Comparison of ENCODE assay signal across 1 cellular context in genomic region chr6:43434001-43434400, GRCh38.
TF ChIP-seq lines count a peak whose summit lies in the region.

No MANE protein-coding gene starts in this region.

TF ChIP-seq in WTC11, 78 proteins besides CTCF, POLR2A, EP300 and RAD21 (continued from another document):
- no peak for TF ChIP-seq ZNF281 (CRISPR knock-in tag; IDR thresholded peaks at IDR 0.05)
